9 cellular contexts compared by ENCODE assay signal in the genomic region with DNA sequence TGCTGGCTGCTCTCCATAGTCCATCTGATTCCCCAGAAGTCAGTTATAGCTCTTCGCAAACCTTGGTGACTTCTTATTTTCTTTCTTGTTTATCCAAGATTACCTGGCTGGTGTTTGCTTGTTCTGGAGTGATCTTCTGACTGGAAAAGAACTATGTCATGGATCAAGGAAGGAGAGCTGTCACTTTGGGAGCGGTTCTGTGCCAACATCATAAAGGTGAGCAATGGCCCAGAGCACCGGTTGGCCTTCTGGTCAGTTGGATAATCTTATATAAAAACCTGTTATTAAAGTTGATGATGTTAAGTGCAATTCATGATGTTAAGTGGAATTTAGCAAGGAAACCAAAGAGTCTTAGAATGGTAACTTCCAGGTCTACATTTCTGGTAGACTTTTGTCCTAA. TPM values are rescaled to one million over a fixed set of nuclear protein-coding genes. Genes with fewer than 3 reads are reported as not detected.
A peak's percentile ranks its signal among the peaks of the same experiment; 100 is the strongest.
DNase-seq lines count a peak whose midpoint lies in the region; ATAC-seq and TF ChIP-seq lines count a peak whose summit lies in the region.
"Had no signal": no experiment of that assay in that cellular context is flagged by ENCODE, and none has a peak within 500 bp of the region (broad histone marks: within the 10 kb centered on the region; RNA-seq: fewer than 3 reads in every experiment).

No MANE protein-coding gene starts in this region.

- no peak overlapping the region for H3K27ac ChIP-seq in SK-N-MC
- peak overlapping the region; percentile 90 for H3K27ac ChIP-seq in psoas muscle

- no peaks in the 10 kb centered on the region for H3K9me3 ChIP-seq in ES-I3 (ENCODE audit: control insufficient read depth, insufficient read depth, low read length)
- H3K9me3 ChIP-seq in SK-N-MC (ENCODE audit: low read depth, low read length): no peaks in the 10 kb centered on the region
- H3K9me3 ChIP-seq in psoas muscle: no peaks in the 10 kb centered on the region

- H3K27me3 ChIP-seq in psoas muscle (ENCODE audit: insufficient read depth in 3 of 3, low read length in 2 of 3): no peaks in the 10 kb centered on the region

- intact Hi-C loops in psoas muscle (cut with DNase I): loop anchor here (2.0 to 5.0 kb wide), 2 partner anchors 40 kb away; a partner anchor contains a TSS

- peaks cover 5% of the 10 kb centered on the region for H3K36me3 ChIP-seq in ES-I3 (ENCODE audit: insufficient read depth, low read length)
- H3K36me3 ChIP-seq in SK-N-MC (ENCODE audit: insufficient read depth, low read length): peaks cover 6% of the 10 kb centered on the region; the same call in 1 of the 2 replicates
- H3K36me3 ChIP-seq in psoas muscle (ENCODE audit: insufficient read depth in 1 of 2, low read depth in 1 of 2): peaks cover 3 to 32% of the 10 kb centered on the region in 2 donors

- in situ Hi-C loops in ACHN (cut with HindIII; ENCODE audit: low pct_ligation_motif_present, low pct_unique_long_range_greater_than_20kb, low sequenced_read_pairs): no loop called here

- H3K9ac ChIP-seq in ES-I3 (ENCODE audit: low read depth, low read length) (peak overlapping the region; percentile 95), SK-N-MC (ENCODE audit: insufficient read length) (peak overlapping the region; percentile 93)

- peak overlapping the region; percentile 99 for H3K4me3 ChIP-seq in SK-N-MC
- H3K4me3 ChIP-seq in fibroblast of mammary gland (ENCODE audit: control insufficient read depth, low read depth, low read length): peak overlapping the region; percentile 67
- H3K4me3 ChIP-seq in psoas muscle: peak overlapping the region; percentile 94

- TF ChIP-seq CTCF in fibroblast of mammary gland (conservative IDR thresholded peaks at IDR 0.05; ENCODE audit: control insufficient read depth, insufficient read depth, low read depth, low read length) (no peak), psoas muscle (IDR thresholded peaks at IDR 0.05) (no peak)

- DNase-seq in SK-N-MC (ENCODE audit: low read depth, low spot score) (no peak), fibroblast of mammary gland (ENCODE audit: low read depth) (no peak), psoas muscle (no peak), ACHN (no peak), SK-N-DZ (ENCODE audit: low spot score) (no peak), glomerular visceral epithelial cell (ENCODE audit: extremely low spot score) (no peak)
- no peak for DNase-seq in stimulated activated CD4-positive, alpha-beta T cell treated with anti-CD3 and anti-CD28 coated beads, Interleukin-12 subunit alpha, Interleukin-12 subunit beta, amount 100 ng/mL, for 4 hours

- 45 to 52% (median 50%) methylated on average over 3 of the region's 3 CpGs for WGBS in psoas muscle, 3 donors

- ATAC-seq in psoas muscle: no peak

- H3K4me1 ChIP-seq in ES-I3 (ENCODE audit: insufficient read depth, low read length) (no peaks in the 10 kb centered on the region), psoas muscle (peaks cover 11% of the 10 kb centered on the region)

RNA-seq across cellular contexts. Expression of a gene that starts 0.7 kb away (rescaled TPM):
- 10 to 100 TPM; 14.1 to 25.8 (median 21.4) TPM for total RNA-seq in psoas muscle
- 10 to 100 TPM; 15.8 to 40.6 (median 23.3) TPM for polyA plus RNA-seq in psoas muscle
- 27.6 and 29.4 TPM in 2 replicates for polyA plus RNA-seq in SK-N-DZ (2014; cell fraction: cytosol; rRNA removed)
- 16.9 and 21.7 TPM in 2 replicates for polyA plus RNA-seq in SK-N-DZ (2014; cell fraction: nucleus; rRNA removed)

RNA-seq across cellular contexts. Expression of a gene that starts 22.2 kb away (rescaled TPM):
- not detected for total RNA-seq in psoas muscle
- polyA plus RNA-seq in psoas muscle: not detected
- not detected in 2 replicates for polyA plus RNA-seq in SK-N-DZ (2014; cell fraction: cytosol; rRNA removed)
- polyA plus RNA-seq in SK-N-DZ (2014; cell fraction: nucleus; rRNA removed): 0.03 TPM in 1 of 2 replicates, not detected in the other
- total RNA-seq: SK-MEL-5 had no signal

RNA-seq across cellular contexts. Expression of a gene that starts 39.4 kb away (rescaled TPM):
- total RNA-seq in psoas muscle: 100 to 1,000 TPM in 3 of 4 donors, 10 to 100 TPM in 1; 95.4 to 157 (median 135) TPM
- polyA plus RNA-seq in psoas muscle: 100 to 1,000 TPM; 103 to 136 (median 128) TPM
- 665 and 667 TPM in 2 replicates for polyA plus RNA-seq in SK-N-DZ (2014; cell fraction: cytosol; rRNA removed)
- 670 and 900 TPM in 2 replicates for polyA plus RNA-seq in SK-N-DZ (2014; cell fraction: nucleus; rRNA removed)
